6 cellular contexts compared by ENCODE assay signal in genomic region chr11:103656382-103656781, GRCh38.
"Had no signal": no experiment of that assay in that cellular context is flagged by ENCODE, and none has a peak within 500 bp of the region (broad histone marks: within the 10 kb centered on the region; RNA-seq: fewer than 3 reads in every experiment).

No MANE protein-coding gene starts in this region.

- H3K27ac ChIP-seq: HL-60, KMS-11 had no signal

- ATAC-seq: HepG2 had no signal

- H3K4me2 ChIP-seq: KMS-11 had no signal

- H3K9ac ChIP-seq: KMS-11 had no signal

- DNase-seq: IMR-90, KBM-7, KG1 had no signal

- FAIRE-seq: HepG2 had no signal
